In the genomic region with DNA sequence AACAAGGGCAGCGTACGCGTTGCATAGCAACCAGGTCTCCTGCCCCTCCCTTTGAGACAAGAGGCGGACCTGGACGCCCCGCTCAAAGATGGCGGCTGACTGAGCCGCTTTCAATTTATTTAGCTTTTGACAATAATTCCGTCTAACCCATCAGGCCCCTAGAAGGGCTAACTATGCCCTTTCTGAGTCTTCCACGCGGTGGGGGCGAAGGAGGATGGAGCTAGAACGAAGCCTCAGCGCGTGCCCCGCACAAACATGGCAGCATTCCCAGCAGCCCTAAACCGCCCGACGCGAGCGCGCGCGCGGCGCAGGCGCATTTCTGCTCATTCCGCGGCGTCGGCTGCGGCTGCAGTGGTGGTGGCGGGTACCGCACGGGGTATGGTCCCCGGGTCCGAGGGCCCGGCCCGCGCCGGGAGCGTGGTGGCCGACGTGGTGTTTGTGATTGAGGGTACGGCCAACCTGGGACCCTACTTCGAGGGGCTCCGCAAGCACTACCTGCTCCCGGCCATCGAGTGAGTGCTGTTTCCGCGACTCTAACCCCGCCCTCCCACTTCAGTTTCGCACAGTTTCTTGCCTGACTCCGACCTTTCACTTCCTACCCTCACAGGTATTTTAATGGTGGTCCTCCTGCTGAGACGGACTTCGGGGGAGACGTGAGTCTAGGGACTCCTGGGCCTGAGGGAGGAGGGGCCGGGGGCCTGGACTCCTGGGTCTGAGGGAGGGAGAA, we compare ENCODE assay signal across 8 cellular contexts. TPM values are rescaled to one million over a fixed set of nuclear protein-coding genes. Genes with fewer than 3 reads are reported as not detected.
A peak's percentile ranks its signal among the peaks of the same experiment; 100 is the strongest.
DNase-seq lines count a peak whose midpoint lies in the region; ATAC-seq, FAIRE-seq and TF ChIP-seq lines count a peak whose summit lies in the region.

Gene MED25, plus strand, starts transcription at position 326 of the 727 bp plus-strand sequence. Its CDS starts 53 bp downstream, at position 379.

- TF ChIP-seq POLR2A in H54 (IDR thresholded peaks at IDR 0.05; ENCODE audit: low read depth, low read length), result peak; percentile 89

- H3K9me3 ChIP-seq in neuron (ENCODE audit: low read length) (no peaks in the 10 kb centered on the region), subcutaneous abdominal adipose tissue (ENCODE audit: control insufficient read depth in 5 of 5, low read length in 5 of 5) (no peaks in the 10 kb centered on the region)

- peaks cover 20% of the 10 kb centered on the region for H3K36me3 ChIP-seq in neuron (ENCODE audit: insufficient read depth, low read length)
- H3K36me3 ChIP-seq in subcutaneous abdominal adipose tissue (ENCODE audit: control insufficient read depth in 5 of 5, insufficient read depth in 5 of 5, low read length in 5 of 5), result peaks cover 0 to 8% (median 6%) of the 10 kb centered on the region in 5 donors

- peak within 1 kb of the TSS; percentile 84 for H2AFZ ChIP-seq in neuron (ENCODE audit: low read depth, low read length)

- peaks cover 5% of the 10 kb centered on the region for H3K4me1 ChIP-seq in foreskin keratinocyte
- peaks cover 22% of the 10 kb centered on the region for H3K4me1 ChIP-seq in neuron (ENCODE audit: insufficient read depth, low read length)
- H3K4me1 ChIP-seq in subcutaneous abdominal adipose tissue (ENCODE audit: control insufficient read depth in 5 of 5, insufficient read depth in 5 of 5, low read length in 5 of 5), result peaks cover 4 to 31% (median 28%) of the 10 kb centered on the region in 5 donors

- DNase-seq in G401 (ENCODE audit: low spot score) (peak; percentile 89), H54 (ENCODE audit: insufficient read length, low spot score) (peak; percentile 96), M059J (ENCODE audit: low read depth) (peak; percentile 84), SHP77 treated with DMSO at 0.1 percent for 48 hours (lab: John Stamatoyannopoulos, UW) (peak; percentile 89), foreskin keratinocyte (peak; percentile 73 to 89)
- peak; percentile 69 to 84 (median 76) for DNase-seq in activated naive CD4-positive, alpha-beta T cell (lab: John Stamatoyannopoulos, UW)

- ATAC-seq in foreskin keratinocyte, result peak; percentile 71

- H3K27ac ChIP-seq in foreskin keratinocyte, result peak within 1 kb of the TSS; percentile 90
- peak within 1 kb of the TSS; percentile 90 for H3K27ac ChIP-seq in subcutaneous abdominal adipose tissue (ENCODE audit: low read depth, low read length)

- H3K4me3 ChIP-seq in neuron (ENCODE audit: low read length), result peak within 1 kb of the TSS; percentile 99
- H3K4me3 ChIP-seq in subcutaneous abdominal adipose tissue (ENCODE audit: low read depth in 1 of 5, low read length in 5 of 5), result peak within 1 kb of the TSS; percentile 92 to 98 (median 94)

- peak within 1 kb of the TSS; percentile 81 to 94 (median 91) for H3K9ac ChIP-seq in subcutaneous abdominal adipose tissue (ENCODE audit: low read length in 5 of 5)

- FAIRE-seq in H54 (lab: Jason Lieb, UNC), result no peak

- H3K27me3 ChIP-seq in foreskin keratinocyte (no peaks in the 10 kb centered on the region), neuron (ENCODE audit: insufficient read depth, low read length) (no peaks in the 10 kb centered on the region), subcutaneous abdominal adipose tissue (ENCODE audit: control insufficient read depth in 5 of 5, insufficient read depth in 4 of 5, low read length in 5 of 5) (no peaks in the 10 kb centered on the region)

- in situ Hi-C loops in G401 (cut with HindIII; ENCODE audit: low sequenced_read_pairs), result no loop called here

- TF ChIP-seq CTCF in foreskin keratinocyte (conservative IDR thresholded peaks at IDR 0.05), result peak; percentile 20

RNA-seq across cellular contexts. Expression of gene MED25, which starts in this region (rescaled TPM):
- 30.2 and 44.7 TPM in 2 replicates for total RNA-seq in G401 (2014; rRNA removed; shearing (Covaris generic))
- total RNA-seq in M059J (2014; rRNA removed; shearing (Covaris generic)), result 30.2 and 45.6 TPM in 2 replicates
- 24.8 and 25.8 TPM in 2 replicates for total RNA-seq in foreskin keratinocyte
- 37.8 and 41.5 TPM in 2 replicates for polyA plus RNA-seq in foreskin keratinocyte

Comparison
In these comparisons a context has a peak if more than half of its experiments do, and no peak if none do; other contexts are left out.
1. Peak in every context shown above with its lines: DNase-seq, ATAC-seq, H3K4me3 ChIP-seq and H3K27ac ChIP-seq.